In the genomic region with DNA sequence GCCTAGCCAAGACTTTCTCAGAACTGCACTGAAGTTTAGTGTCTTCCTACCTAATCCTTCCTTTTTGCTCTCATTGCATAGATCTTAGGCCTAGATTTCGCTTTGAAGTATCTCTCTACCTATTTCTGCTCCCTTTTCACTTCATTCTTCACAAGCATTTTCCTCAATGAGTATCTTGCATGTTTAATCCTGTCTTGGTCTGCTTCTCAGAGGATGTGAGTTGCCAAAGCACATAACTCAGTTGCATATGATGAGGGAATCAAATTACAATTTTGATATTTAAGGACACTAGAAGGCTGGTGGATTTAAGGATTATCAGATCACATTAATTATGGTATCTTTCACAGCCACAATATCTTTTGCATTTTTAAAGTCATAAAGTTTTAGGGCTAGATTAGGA, we compare ENCODE assay signal across 27 cellular contexts.
"Had no signal": no experiment of that assay in that cellular context is flagged by ENCODE, and none has a peak within 500 bp of the region (broad histone marks: within the 10 kb centered on the region; RNA-seq: fewer than 3 reads in every experiment).

No MANE protein-coding gene starts in this region.

- H3K4me3 Mint-ChIP-seq: activated CD8-positive, alpha-beta T cell treated with anti-CD3 and anti-CD28 coated beads, Interleukin-2, amount 10 ng/mL, durations not matched to agents 7 days and 5 days; activated naive CD8-positive, alpha-beta T cell treated with anti-CD3 and anti-CD28 coated beads, Interleukin-2, amount 50 U/mL, for 24 hours; activated T-cell treated with anti-CD3 and anti-CD28 coated beads, Interleukin-2, amount 50 U/mL, for 24 hours; brain; T-helper 1 cell treated with Interleukin-12 subunit alpha and Interleukin-12 subunit beta and Interleukin-4 antibody, amounts not matched to agents 30 μg/mL and 1 μg/mL, for 36 hours; WTC11 had no signal

- H3K27me3 Mint-ChIP-seq: activated naive CD8-positive, alpha-beta T cell treated with anti-CD3 and anti-CD28 coated beads, Interleukin-2, amount 50 U/mL, for 24 hours had no signal

- DNase-seq: activated CD4-positive, alpha-beta T cell treated with anti-CD3 and anti-CD28 coated beads for 48 hours; activated CD4-positive, alpha-beta T cell treated with anti-CD3 and anti-CD28 coated beads, Interleukin-2, amount 50 U/mL, for 4 hours; activated CD4-positive, CD25-positive, alpha-beta regulatory T cell treated with anti-CD3 and anti-CD28 coated beads, Interleukin-2, amount 50 U/mL, for 72 hours; activated CD8-positive, alpha-beta T cell treated with anti-CD3 and anti-CD28 coated beads, Interleukin-2, amount 10 ng/mL, durations not matched to agents 7 days and 5 days; activated effector memory CD4-positive, alpha-beta T cell treated with anti-CD3 and anti-CD28 coated beads, Interleukin-2, amount 50 U/mL, for 16 hours; activated naive CD4-positive, alpha-beta T cell treated with Interleukin-2 at 50 U/mL for 16 hours; activated naive CD8-positive, alpha-beta T cell treated with anti-CD3 and anti-CD28 coated beads, Interleukin-2, amount 50 U/mL, for 24 hours; activated T-cell treated with anti-CD3 and anti-CD28 coated beads, Interleukin-2, amount 50 U/mL, for 24 hours; amygdala; cerebellar nuclear complex; KG1; NCI-H1092; NCI-H1417; NCI-H1694; NCI-H2029; NCI-H2107; NCI-H2227 treated with DMSO at 0.1 percent for 48 hours; NCI-H446 treated with DMSO at 0.1 percent for 48 hours; NCI-H526 treated with DMSO at 0.1 percent for 48 hours; NCI-H82; RPMI8226; SHP77 had no signal

- ATAC-seq: activated CD8-positive, alpha-beta T cell treated with anti-CD3 and anti-CD28 coated beads, Interleukin-2, amount 10 ng/mL, durations not matched to agents 7 days and 5 days; activated naive CD4-positive, alpha-beta T cell treated with anti-CD3 and anti-CD28 coated beads, Interleukin-2, amount 50 U/mL, for 72 hours; activated naive CD8-positive, alpha-beta T cell treated with anti-CD3 and anti-CD28 coated beads, Interleukin-2, amount 50 U/mL, for 24 hours; WTC11 had no signal

- FAIRE-seq: astrocyte had no signal

- H3K4me1 Mint-ChIP-seq: activated naive CD8-positive, alpha-beta T cell treated with anti-CD3 and anti-CD28 coated beads, Interleukin-2, amount 50 U/mL, for 24 hours; brain; WTC11 had no signal

- H3K27ac Mint-ChIP-seq: activated CD8-positive, alpha-beta T cell treated with anti-CD3 and anti-CD28 coated beads, Interleukin-2, amount 10 ng/mL, durations not matched to agents 7 days and 5 days; activated naive CD4-positive, alpha-beta T cell treated with anti-CD3 and anti-CD28 coated beads, Interleukin-2, amount 50 U/mL, for 72 hours; activated naive CD8-positive, alpha-beta T cell treated with anti-CD3 and anti-CD28 coated beads, Interleukin-2, amount 50 U/mL, for 24 hours; activated T-cell treated with anti-CD3 and anti-CD28 coated beads, Interleukin-2, amount 50 U/mL, for 24 hours; brain; T-helper 1 cell treated with Interleukin-12 subunit alpha and Interleukin-12 subunit beta and Interleukin-4 antibody, amounts not matched to agents 30 μg/mL and 1 μg/mL, for 36 hours; WTC11 had no signal
